Comparison of ENCODE assay signal across 22 cellular contexts in the genomic region with DNA sequence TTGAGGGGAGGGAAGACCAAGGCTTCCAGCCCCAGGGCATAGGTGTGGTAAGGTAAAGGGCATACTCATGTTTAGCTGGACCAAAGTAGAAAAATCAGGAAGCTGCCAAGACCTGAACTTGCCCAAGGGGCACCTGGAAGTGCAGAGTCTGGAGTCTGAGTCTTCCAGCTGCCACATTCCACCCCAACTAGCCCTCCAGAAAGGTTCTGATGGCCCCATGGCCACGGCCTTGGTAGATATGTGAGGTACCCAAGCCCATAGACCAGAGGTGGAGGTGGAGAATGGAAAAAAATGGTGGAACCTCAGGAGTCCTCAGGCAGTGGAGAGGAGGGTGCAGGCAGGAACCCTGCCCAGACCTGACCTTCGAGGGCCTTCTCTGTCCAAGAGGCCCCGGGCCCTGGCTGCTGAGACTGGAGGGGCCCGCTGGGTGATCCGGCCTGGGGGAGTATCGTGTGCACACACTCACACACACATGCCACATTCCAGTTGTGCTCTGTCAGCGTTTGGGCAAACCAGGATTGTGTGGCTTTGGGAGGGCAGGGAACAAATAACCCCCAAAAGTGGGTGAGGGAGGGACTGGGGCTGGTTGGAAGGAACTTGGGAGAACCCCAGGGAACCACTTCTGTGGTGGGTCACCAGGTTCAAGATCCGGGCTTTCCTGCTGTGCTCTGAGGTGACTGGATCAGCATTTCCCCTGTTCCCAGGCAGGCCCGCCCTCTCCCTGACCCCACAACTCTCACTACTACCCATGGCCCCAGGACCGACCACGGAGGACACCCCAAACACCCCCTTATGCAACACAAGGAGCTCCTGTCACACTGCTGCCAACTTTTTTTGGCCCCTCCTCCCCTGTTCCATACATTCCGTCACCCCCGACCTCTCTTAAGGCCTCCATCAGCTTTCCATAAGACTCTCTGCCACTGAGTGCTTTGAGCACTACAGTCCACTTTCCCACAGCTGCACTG. TPM values are rescaled to one million over a fixed set of nuclear protein-coding genes. Genes with fewer than 3 reads are reported as not detected.
A peak's percentile ranks its signal among the peaks of the same experiment; 100 is the strongest.
DNase-seq lines count a peak whose midpoint lies in the region; ATAC-seq and TF ChIP-seq lines count a peak whose summit lies in the region.
"Had no signal": no experiment of that assay in that cellular context is flagged by ENCODE, and none has a peak within 500 bp of the region (broad histone marks: within the 10 kb centered on the region; RNA-seq: fewer than 3 reads in every experiment).

No MANE protein-coding gene starts in this region.

- peaks cover 1% of the 10 kb centered on the region for H3K9me1 ChIP-seq in IMR-90 (ENCODE audit: insufficient read depth, low read length)

- no peaks in the 10 kb centered on the region for H3K79me1 ChIP-seq in IMR-90 (ENCODE audit: low read depth in 1 of 2, low read length in 2 of 2)

- TF ChIP-seq RAD21 in IMR-90 (IDR thresholded peaks at IDR 0.05; ENCODE audit: low read length) = no peak

- H3K9me3 ChIP-seq in Caco-2 (no peaks in the 10 kb centered on the region), IMR-90 (ENCODE audit: control insufficient read depth, insufficient read depth, low read length) (no peaks in the 10 kb centered on the region), osteoblast (ENCODE audit: low read depth, low read length) (no peaks in the 10 kb centered on the region)
- H3K9me3 ChIP-seq: breast epithelium, mucosa of descending colon, neutrophil, tibial nerve had no signal

- POLR2A ChIA-PET in Caco-2 (lab: Charles Lee) (no interaction called here), IMR-90 (lab: Charles Lee; ENCODE audit: unreplicated experiment) (no interaction called here)

- H2AK5ac ChIP-seq in IMR-90 (ENCODE audit: low read depth, low read length) = no peak overlapping the region

- TF ChIP-seq CTCF in Caco-2 (IDR thresholded peaks at IDR 0.05; ENCODE audit: insufficient read depth in 1 of 2, low read depth in 1 of 2, low read length in 1 of 2, severe bottlenecking in 1 of 2, unreplicated experiment in 1 of 2) = no peak
- no peak for TF ChIP-seq CTCF in IMR-90 (conservative IDR thresholded peaks at IDR 0.05; ENCODE audit: low read depth, low read length)
- TF ChIP-seq CTCF in osteoblast (IDR thresholded peaks at IDR 0.05; ENCODE audit: extremely low read depth, low read depth, low read length) = no peak

- no peak overlapping the region for H3K27ac ChIP-seq in IMR-90 (ENCODE audit: insufficient read depth, low read length)
- no peak overlapping the region for H3K27ac ChIP-seq in osteoblast (ENCODE audit: low read depth, low read length)
- H3K27ac ChIP-seq: breast epithelium, neutrophil, tibial nerve had no signal

- peak overlapping the region; percentile 17 for H3K27ac Mint-ChIP-seq in Caco-2 (ENCODE audit: unreplicated experiment)
- H3K27ac Mint-ChIP-seq: activated naive CD8-positive, alpha-beta T cell treated with anti-CD3 and anti-CD28 coated beads, Interleukin-2, amount 10 ng/mL, durations not matched to agents 7 days and 5 days; stimulated activated naive B cell treated with anti-CD40 and anti-IgM and Interleukin-4, amounts not matched to agents 10 μg/mL and 1 μg/mL and 100 μg/mL, for 72 hours had no signal

- H4K91ac ChIP-seq in IMR-90 (ENCODE audit: insufficient read depth, low read depth, low read length) = no peak overlapping the region

- no peak overlapping the region for H2BK120ac ChIP-seq in IMR-90 (ENCODE audit: low read depth, low read length)

- no peak overlapping the region for H2BK5ac ChIP-seq in IMR-90 (ENCODE audit: low read depth, low read length, poor library complexity, severe bottlenecking)

- intact Hi-C loops in Caco-2 (cut with micrococcal nuclease; ENCODE audit: unreplicated experiment) = no loop called here
- intact Hi-C loops in IMR-90 (cut with micrococcal nuclease) = no loop called here
- intact Hi-C loops in left ventricle myocardium superior (cut with micrococcal nuclease) = no loop called here

- no peak overlapping the region for H3K14ac ChIP-seq in IMR-90 (replicated peaks; ENCODE audit: low read depth, low read length)

- 45% methylated on average over 4 of the region's 13 CpGs; no CpG with 5 or more reads in 1 of the 2 experiments for WGBS in IMR-90 (ENCODE audit: extremely low coverage in 2 of 2, insufficient read length in 1 of 2), 2 experiments

- H3K27me3 ChIP-seq in Caco-2 (replicated peaks; ENCODE audit: control insufficient read depth, insufficient read depth, low read length) (no peaks in the 10 kb centered on the region), IMR-90 (ENCODE audit: control insufficient read depth, insufficient read depth, low read length) (peaks cover 34% of the 10 kb centered on the region), osteoblast (ENCODE audit: insufficient read depth, low read length) (peaks cover 4% of the 10 kb centered on the region)
- H3K27me3 ChIP-seq: breast epithelium, tibial nerve had no signal

- H3K79me2 ChIP-seq in osteoblast (ENCODE audit: insufficient read depth, low read length) = no peaks in the 10 kb centered on the region

- no peak overlapping the region for H3K18ac ChIP-seq in IMR-90 (ENCODE audit: low read depth, low read length)

- H3K36me3 ChIP-seq in Caco-2 (ENCODE audit: control insufficient read depth, insufficient read depth, low read length) (no peaks in the 10 kb centered on the region), IMR-90 (ENCODE audit: control insufficient read depth, insufficient read depth, low read length) (no peaks in the 10 kb centered on the region), osteoblast (ENCODE audit: insufficient read depth, low read length) (no peaks in the 10 kb centered on the region)
- H3K36me3 ChIP-seq: breast epithelium, neutrophil, tibial nerve had no signal

- in situ Hi-C loops in IMR-90 (cut with MboI; ENCODE audit: low sequenced_read_pairs) = no loop called here

- H2AK9ac ChIP-seq in IMR-90 (replicated peaks; ENCODE audit: low read depth, low read length, poor library complexity) = no peak overlapping the region

- TF ChIP-seq POLR2A in IMR-90 (IDR thresholded peaks at IDR 0.05; ENCODE audit: low read depth, low read length) = no peak

- H4K8ac ChIP-seq in IMR-90 (ENCODE audit: low read depth in 2 of 2, low read length in 2 of 2) = no peak overlapping the region

- BruUV-seq in Caco-2 (replicated peaks; lab: Mats Ljungman, UMichigan) (no TSS peak), IMR-90 (replicated peaks; lab: Mats Ljungman, UMichigan) (no TSS peak)

- H2BK20ac ChIP-seq in IMR-90 (ENCODE audit: low read depth, low read length) = no peak overlapping the region

- H3K4me2 ChIP-seq in IMR-90 (ENCODE audit: low read depth, low read length) (no peak overlapping the region), osteoblast (ENCODE audit: insufficient read depth, low read length) (no peak overlapping the region)

- H3K4me1 Mint-ChIP-seq in Caco-2 (ENCODE audit: low read depth, unreplicated experiment) = peaks cover 16% of the 10 kb centered on the region
- H3K4me1 Mint-ChIP-seq: activated naive CD8-positive, alpha-beta T cell treated with anti-CD3 and anti-CD28 coated beads, Interleukin-2, amount 10 ng/mL, durations not matched to agents 7 days and 5 days had no signal

- no peak overlapping the region for H2BK15ac ChIP-seq in IMR-90 (ENCODE audit: low read depth, low read length)

- no peak overlapping the region for H3K56ac ChIP-seq in IMR-90 (ENCODE audit: extremely low read depth, insufficient read depth, low read length)

- H3K9ac ChIP-seq in IMR-90 (ENCODE audit: low read depth, low read length) = no peak overlapping the region

- no peak overlapping the region for H3K4me3 Mint-ChIP-seq in Caco-2 (ENCODE audit: unreplicated experiment)
- H3K4me3 Mint-ChIP-seq: activated naive CD8-positive, alpha-beta T cell treated with anti-CD3 and anti-CD28 coated beads, Interleukin-2, amount 10 ng/mL, durations not matched to agents 7 days and 5 days; CD8-positive, alpha-beta memory T cell; stimulated activated naive B cell treated with anti-CD40 and anti-IgM and Interleukin-4, amounts not matched to agents 10 μg/mL and 1 μg/mL and 100 μg/mL, for 72 hours had no signal

- H4K20me1 ChIP-seq in IMR-90 (ENCODE audit: insufficient read depth, low read length) (no peaks in the 10 kb centered on the region), osteoblast (ENCODE audit: insufficient read depth, low read length) (no peaks in the 10 kb centered on the region)

- H3K9me3 Mint-ChIP-seq in Caco-2 (ENCODE audit: unreplicated experiment) = no peaks in the 10 kb centered on the region
- H3K9me3 Mint-ChIP-seq: activated naive CD8-positive, alpha-beta T cell treated with anti-CD3 and anti-CD28 coated beads, Interleukin-2, amount 10 ng/mL, durations not matched to agents 7 days and 5 days; CD8-positive, alpha-beta memory T cell; stimulated activated naive B cell treated with anti-CD40 and anti-IgM and Interleukin-4, amounts not matched to agents 10 μg/mL and 1 μg/mL and 100 μg/mL, for 72 hours had no signal

- no peak overlapping the region for H4K5ac ChIP-seq in IMR-90 (ENCODE audit: low read depth, low read length)

- H3K4me1 ChIP-seq in Caco-2 = peaks cover 21% of the 10 kb centered on the region
- no peaks in the 10 kb centered on the region; the same call in 1 of the 2 replicates for H3K4me1 ChIP-seq in IMR-90 (ENCODE audit: control insufficient read depth, insufficient read depth, low read length)
- peaks cover 4% of the 10 kb centered on the region for H3K4me1 ChIP-seq in osteoblast (ENCODE audit: insufficient read depth, low read length)

- H3K4me3 ChIP-seq in Caco-2 (ENCODE audit: low read depth, low read length) (no peak overlapping the region), IMR-90 (ENCODE audit: insufficient read depth, low read depth, low read length) (no peak overlapping the region), osteoblast (ENCODE audit: insufficient read depth, low read length) (no peak overlapping the region)
- H3K4me3 ChIP-seq: breast epithelium, mucosa of descending colon, tibial nerve had no signal

- dilution Hi-C loops in IMR-90 (cut with HindIII; ENCODE audit: low sequenced_read_pairs, unreplicated experiment) = no loop called here

- no peak overlapping the region for H3K23ac ChIP-seq in IMR-90 (ENCODE audit: low read depth, low read length)

- CTCF ChIA-PET in Caco-2 (lab: Charles Lee) = no interaction called here
- CTCF ChIA-PET in IMR-90 (lab: Yijun Ruan, JAX) = no interaction called here

- DNase-seq in Caco-2 (peak in 1 of 2 experiments; percentile 27), IMR-90 (no peak), left ventricle myocardium superior (peak; percentile 44), osteoblast (ENCODE audit: insufficient read length, low spot score, missing footprints) (peak; percentile 77), NCI-H1105 treated with DMSO at 0.1 percent for 48 hours (lab: John Stamatoyannopoulos, UW) (no peak), NCI-H1092 (lab: John Stamatoyannopoulos, UW) (no peak)
- DNase-seq: activated naive CD8-positive, alpha-beta T cell treated with anti-CD3 and anti-CD28 coated beads, Interleukin-2, amount 10 ng/mL, durations not matched to agents 7 days and 5 days; DND-41; erythroblast; foreskin melanocyte; KG1; NCI-H2081; retina; stimulated activated naive B cell treated with anti-CD40 and anti-IgM and Interleukin-4, amounts not matched to agents 10 μg/mL and 1 μg/mL and 100 μg/mL, for 72 hours had no signal

- peaks cover 5% of the 10 kb centered on the region for H3K36me3 Mint-ChIP-seq in Caco-2 (ENCODE audit: insufficient read depth, unreplicated experiment)
- H3K36me3 Mint-ChIP-seq: activated naive CD8-positive, alpha-beta T cell treated with anti-CD3 and anti-CD28 coated beads, Interleukin-2, amount 10 ng/mL, durations not matched to agents 7 days and 5 days; CD8-positive, alpha-beta memory T cell; stimulated activated naive B cell treated with anti-CD40 and anti-IgM and Interleukin-4, amounts not matched to agents 10 μg/mL and 1 μg/mL and 100 μg/mL, for 72 hours had no signal

- peak overlapping the region; percentile 48 for H2AFZ ChIP-seq in IMR-90 (replicated peaks; ENCODE audit: low read length, poor library complexity)
- no peak overlapping the region for H2AFZ ChIP-seq in osteoblast (ENCODE audit: low read length)

- ATAC-seq in IMR-90 (ENCODE audit: low read depth) (no peak), left ventricle myocardium superior (peak; percentile 0), HG02970 (IDR thresholded peaks at IDR 0.05; ENCODE audit: low FRiP score, unreplicated experiment) (no peak)
- ATAC-seq: mucosa of descending colon; stimulated activated naive B cell treated with anti-CD40 and anti-IgM and Interleukin-4, amounts not matched to agents 10 μg/mL and 1 μg/mL and 100 μg/mL, for 72 hours had no signal

- H3K27me3 Mint-ChIP-seq in Caco-2 (ENCODE audit: insufficient read depth, unreplicated experiment) = no peaks in the 10 kb centered on the region

- H3K4ac ChIP-seq in IMR-90 (ENCODE audit: low read depth, low read length) = no peak overlapping the region

RNA-seq across cellular contexts. Expression of a gene that starts 11.6 kb away (rescaled TPM):
- total RNA-seq in Caco-2 (2022) (13.0 and 13.8 TPM in 2 replicates), IMR-90 (2012; rRNA removed) (not detected in 2 replicates), left ventricle myocardium superior (9,164 TPM), osteoblast (not detected in 2 replicates)
- polyA plus RNA-seq in IMR-90 (2012; rRNA removed) = 0.09 TPM in 1 of 2 replicates, not detected in the other
- polyA plus RNA-seq in IMR-90 (2012; cell fraction: cytosol; rRNA removed) = not detected in 2 replicates
- polyA plus RNA-seq in IMR-90 (2012; cell fraction: nucleus; rRNA removed; ENCODE audit: low replicate concordance) = not detected in 2 replicates
- total RNA-seq: activated naive CD8-positive, alpha-beta T cell treated with anti-CD3 and anti-CD28 coated beads, Interleukin-2, amount 10 ng/mL, durations not matched to agents 7 days and 5 days; CD8-positive, alpha-beta memory T cell; NCI-H460; RPMI7951 had no signal
- polyA plus RNA-seq: CD8-positive, alpha-beta memory T cell had no signal

RNA-seq across cellular contexts. Expression of a gene that starts 25.9 kb away (rescaled TPM):
- total RNA-seq in Caco-2 (2022) (5.1 and 6.8 TPM in 2 replicates), IMR-90 (2012; rRNA removed) (under 0.01 and 0.18 TPM in 2 replicates), left ventricle myocardium superior (13.0 TPM), osteoblast (0.29 and 0.36 TPM in 2 replicates)
- 0.15 and 0.56 TPM in 2 replicates for polyA plus RNA-seq in IMR-90 (2012; rRNA removed)
- polyA plus RNA-seq in IMR-90 (2012; cell fraction: cytosol; rRNA removed) = 0.24 and 0.28 TPM in 2 replicates
- polyA plus RNA-seq in IMR-90 (2012; cell fraction: nucleus; rRNA removed; ENCODE audit: low replicate concordance) = 0.23 and 0.77 TPM in 2 replicates
- total RNA-seq: activated naive CD8-positive, alpha-beta T cell treated with anti-CD3 and anti-CD28 coated beads, Interleukin-2, amount 10 ng/mL, durations not matched to agents 7 days and 5 days; CD8-positive, alpha-beta memory T cell; RPMI7951 had no signal
- polyA plus RNA-seq: CD8-positive, alpha-beta memory T cell had no signal

Comparison
In these comparisons a context has a peak if more than half of its experiments do, and no peak if none do; other contexts are left out.
1. DNase-seq: peak in left ventricle myocardium superior (single experiment) and osteoblast (single experiment); none in IMR-90 (single experiment), NCI-H1105 treated with DMSO at 0.1 percent for 48 hours (single experiment) and NCI-H1092 (single experiment).
2. RNA of a gene that starts 11.6 kb away (total RNA-seq): 9,164 TPM in left ventricle myocardium superior (single experiment); 13.0 to 13.8 TPM in Caco-2, not detected in IMR-90 and not detected in osteoblast; every median in the first group is over 100 times any median in the second.